In the genomic region with DNA sequence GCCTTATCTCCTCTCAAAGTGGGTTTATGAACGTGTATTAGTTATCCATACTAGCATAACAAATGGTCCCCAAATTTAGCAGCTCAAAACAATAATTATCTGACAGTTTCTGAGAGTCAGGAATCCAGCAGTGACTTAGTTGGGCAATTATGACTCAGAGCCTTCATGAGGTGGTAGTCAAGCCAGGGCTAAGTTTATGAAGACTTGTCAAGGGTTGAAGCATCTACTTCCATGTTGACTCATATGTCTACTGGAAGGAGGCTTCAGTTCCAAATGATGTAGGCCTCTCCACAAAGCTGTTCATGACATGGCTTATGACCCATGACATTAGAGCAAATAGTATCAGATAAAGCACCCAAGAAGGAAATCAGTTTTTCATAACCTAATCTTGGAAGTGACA, we compare ENCODE assay signal across 9 cellular contexts.
DNase-seq lines count a peak whose midpoint lies in the region; ATAC-seq, FAIRE-seq and TF ChIP-seq lines count a peak whose summit lies in the region.
"Had no signal": no experiment of that assay in that cellular context is flagged by ENCODE, and none has a peak within 500 bp of the region (broad histone marks: within the 10 kb centered on the region; RNA-seq: fewer than 3 reads in every experiment).

No MANE protein-coding gene starts in this region.

- no peak for FAIRE-seq in frontal cortex (lab: Jason Lieb, UNC)

- no peaks in the 10 kb centered on the region for H3K4me1 ChIP-seq in foreskin keratinocyte

- DNase-seq in foreskin keratinocyte = peak; percentile 43 to 75
- no peak for DNase-seq in NCI-H2029 treated with DMSO at 0.1 percent for 48 hours (lab: John Stamatoyannopoulos, UW)
- DNase-seq in activated CD4-positive, alpha-beta T cell treated with anti-CD3 and anti-CD28 coated beads for 4 hours = no peak
- no peak for DNase-seq in activated CD8-positive, alpha-beta memory T cell treated with anti-CD3 and anti-CD28 coated beads for 24 hours
- DNase-seq in frontal cortex (ENCODE audit: low spot score in 2 of 2) = no peak

- TF ChIP-seq CTCF in foreskin keratinocyte (conservative IDR thresholded peaks at IDR 0.05) = no peak

- H3K27ac ChIP-seq in foreskin keratinocyte = no peak overlapping the region

- no peaks in the 10 kb centered on the region for H3K27me3 ChIP-seq in foreskin keratinocyte

- peak; percentile 93 for ATAC-seq in GM18499 (IDR thresholded peaks at IDR 0.05; ENCODE audit: insufficient read depth, unreplicated experiment)
- peak; percentile 76 for ATAC-seq in GM21723 (IDR thresholded peaks at IDR 0.05; ENCODE audit: unreplicated experiment)
- peak; percentile 69 for ATAC-seq in HG03575 (IDR thresholded peaks at IDR 0.05; ENCODE audit: extremely low read depth, insufficient number of reproducible peaks, low FRiP score, unreplicated experiment)
- ATAC-seq in foreskin keratinocyte = peak; percentile 86
- ATAC-seq: Panc1 had no signal

Comparison
In these comparisons a context has a peak if more than half of its experiments do, and no peak if none do; other contexts are left out.
1. DNase-seq: peak in foreskin keratinocyte (2 of 2); none in NCI-H2029 treated with DMSO at 0.1 percent for 48 hours (single experiment), activated CD4-positive, alpha-beta T cell treated with anti-CD3 and anti-CD28 coated beads for 4 hours (0 of 2), activated CD8-positive, alpha-beta memory T cell treated with anti-CD3 and anti-CD28 coated beads for 24 hours (single experiment) and frontal cortex (0 of 2).
2. Peak in every context shown above with its lines, with median percentiles within 50 percentile points of each other: ATAC-seq.